Comparison of ENCODE assay signal across 10 cellular contexts in genomic region chr10:71761105-71761511, GRCh38. TPM values are rescaled to one million over a fixed set of nuclear protein-coding genes. Genes with fewer than 3 reads are reported as not detected.
DNase-seq lines count a peak whose midpoint lies in the region; ATAC-seq, FAIRE-seq and TF ChIP-seq lines count a peak whose summit lies in the region.
"Had no signal": no experiment of that assay in that cellular context is flagged by ENCODE, and none has a peak within 500 bp of the region (broad histone marks: within the 10 kb centered on the region; RNA-seq: fewer than 3 reads in every experiment).

No MANE protein-coding gene starts in this region.

- no peaks in the 10 kb centered on the region for H3K27me3 ChIP-seq in bronchial epithelial cell (ENCODE audit: control insufficient read depth, insufficient read depth, low read length)

- intact Hi-C loops in posterior vena cava (cut with DNase I) = loop anchor here in 1 of 2 donors (5.0 kb wide), 1 partner anchor 44 kb away; the partner anchor contains the start of gene C10orf105

- DNase-seq in ELR (ENCODE audit: low read depth) (peak; percentile 60), bronchial epithelial cell (ENCODE audit: low read depth) (peak; percentile 89), inferior parietal cortex (ENCODE audit: extremely low spot score) (no peak), NCI-H2196 (lab: John Stamatoyannopoulos, UW; ENCODE audit: unreplicated experiment) (no peak), posterior vena cava (ENCODE audit: low spot score) (no peak)
- peak; percentile 69 to 75 for DNase-seq in activated CD4-positive, alpha-beta T cell treated with anti-CD3 and anti-CD28 coated beads for 4 hours
- peak; percentile 64 for DNase-seq in stimulated activated CD4-positive, alpha-beta T cell treated with anti-CD3 and anti-CD28 coated beads, Interleukin-15, amount 100 ng/mL, for 24 hours
- DNase-seq: islet precursor cell, NCI-H524 had no signal

- no peaks in the 10 kb centered on the region for H3K36me3 ChIP-seq in bronchial epithelial cell (ENCODE audit: control insufficient read depth, insufficient read depth, low read length)

- no peak overlapping the region for H3K4me3 ChIP-seq in bronchial epithelial cell (ENCODE audit: low read depth, low read length)

- no peak for ATAC-seq in GM21825 (IDR thresholded peaks at IDR 0.05; ENCODE audit: unreplicated experiment)

- TF ChIP-seq CTCF in bronchial epithelial cell (IDR thresholded peaks at IDR 0.05; ENCODE audit: insufficient read depth, low read length, severe bottlenecking) = no peak

- peak; percentile 99 for FAIRE-seq in bronchial epithelial cell (lab: Jason Lieb, UNC)

RNA-seq across cellular contexts. Expression of gene VSIR, which starts 12.2 kb away (rescaled TPM):
- total RNA-seq in bronchial epithelial cell (6.8 and 7.9 TPM in 2 replicates), posterior vena cava (100 to 1,000 TPM; 126 to 135 TPM)

RNA-seq across cellular contexts. Expression of gene C10orf105, which starts 41.5 kb away (rescaled TPM):
- total RNA-seq in bronchial epithelial cell (not detected in 2 replicates), posterior vena cava (under 1 TPM; 0.23 to 0.24 TPM)

Comparison
In these comparisons a context has a peak if more than half of its experiments do, and no peak if none do; other contexts are left out.
1. DNase-seq: peak in ELR (single experiment), activated CD4-positive, alpha-beta T cell treated with anti-CD3 and anti-CD28 coated beads for 4 hours (2 of 2), bronchial epithelial cell (single experiment) and stimulated activated CD4-positive, alpha-beta T cell treated with anti-CD3 and anti-CD28 coated beads, Interleukin-15, amount 100 ng/mL, for 24 hours (single experiment); none in inferior parietal cortex (single experiment), NCI-H2196 (single experiment) and posterior vena cava (single experiment).
2. RNA of gene VSIR, which starts 12.2 kb away (total RNA-seq): 126 to 135 TPM in posterior vena cava; 6.8 to 7.9 TPM in bronchial epithelial cell; every median in the first group is over 10 times any median in the second.